Comparison of ENCODE assay signal across 1 cellular context in genomic region chr3:40504636-40505430, GRCh38.
TF ChIP-seq lines count a peak whose summit lies in the region.

No MANE protein-coding gene starts in this region.

TF ChIP-seq in K562, 482 proteins besides CTCF, POLR2A, EP300 and RAD21:
- TF ChIP-seq TARDBP (IDR thresholded peaks at IDR 0.05) (no peak), KDM1A (IDR thresholded peaks at IDR 0.05) (peak; percentile 22 to 31; a peak in 2 of 4 replicates)
